In genomic region chr9:33815781-33816180, GRCh38 we compare ENCODE assay signal across 9 cellular contexts. TPM values are rescaled to one million over a fixed set of nuclear protein-coding genes. Genes with fewer than 3 reads are reported as not detected.
A peak's percentile ranks its signal among the peaks of the same experiment; 100 is the strongest.
DNase-seq lines count a peak whose midpoint lies in the region; ATAC-seq and TF ChIP-seq lines count a peak whose summit lies in the region.
"Had no signal": no experiment of that assay in that cellular context is flagged by ENCODE, and none has a peak within 500 bp of the region (broad histone marks: within the 10 kb centered on the region; RNA-seq: fewer than 3 reads in every experiment).

No MANE protein-coding gene starts in this region.

- no peak for TF ChIP-seq CTCF in CD4-positive, alpha-beta T cell (IDR thresholded peaks at IDR 0.05)
- no peak for TF ChIP-seq CTCF in OCI-LY7 (conservative IDR thresholded peaks at IDR 0.05; ENCODE audit: low read length)
- no peak for TF ChIP-seq CTCF in endodermal cell (conservative IDR thresholded peaks at IDR 0.05)
- TF ChIP-seq CTCF in parathyroid adenoma (IDR thresholded peaks at IDR 0.05): no peak

- peaks cover 20% of the 10 kb centered on the region; the same call in 1 of the 2 replicates for H4K20me1 ChIP-seq in OCI-LY7 (ENCODE audit: insufficient read depth, low read length)

- BruUV-seq in OCI-LY7 (replicated peaks; lab: Mats Ljungman, UMichigan): no TSS peak

- peak overlapping the region; percentile 93 for H3K4me2 ChIP-seq in OCI-LY7 (ENCODE audit: low read length)
- no peak overlapping the region for H3K4me2 ChIP-seq in parathyroid adenoma (ENCODE audit: low read length)

- H3K4me1 ChIP-seq in OCI-LY7 (ENCODE audit: insufficient read depth, low read length, poor library complexity, severe bottlenecking) (peaks cover 55% of the 10 kb centered on the region), endodermal cell (ENCODE audit: control insufficient read depth, insufficient read depth, low read length) (peaks cover 6% of the 10 kb centered on the region), parathyroid adenoma (peaks cover 2% of the 10 kb centered on the region)

- WGBS in endodermal cell (ENCODE audit: insufficient coverage in 1 of 2, insufficient read length in 1 of 2), 2 experiments: 90 to 100% methylated on average over 1 to 7 of the region's 7 CpGs

- CTCF ChIA-PET in CD4-positive, alpha-beta T cell (lab: Charles Lee): interaction anchor here (0.6 to 4.4 kb wide), 3 partner anchors 32 to 47 kb away, joined by 3 to 51 read pairs (median 3); no protein-coding TSS in a partner anchor
- CTCF ChIA-PET in OCI-LY7 (lab: Charles Lee; ENCODE audit: unreplicated experiment): interaction anchor here (1.0 kb wide), 1 partner anchor 127 kb away, joined by 3 read pairs; no protein-coding TSS in a partner anchor

- POLR2A ChIA-PET in CD4-positive, alpha-beta T cell (lab: Charles Lee): interaction anchor here (0.8 to 2.1 kb wide), 3 partner anchors 36 to 233 kb away, joined by 3 to 9 read pairs (median 6); partner anchors contain the start of gene UBAP2
- POLR2A ChIA-PET in OCI-LY7 (lab: Charles Lee): interaction anchor here (0.6 to 2.1 kb wide), 8 partner anchors 19 to 108 kb away, joined by 3 to 8 read pairs (median 4); no protein-coding TSS in a partner anchor

- H3K79me2 ChIP-seq in OCI-LY7 (ENCODE audit: insufficient read depth, low read depth, low read length) (peaks cover 33% of the 10 kb centered on the region), parathyroid adenoma (peaks cover 5% of the 10 kb centered on the region)

- peaks cover 17% of the 10 kb centered on the region for H3K36me3 Mint-ChIP-seq in CD4-positive, alpha-beta T cell (ENCODE audit: low read depth)
- peaks cover 2% of the 10 kb centered on the region for H3K36me3 Mint-ChIP-seq in endodermal cell (ENCODE audit: low read depth)

- H3K36me3 ChIP-seq in OCI-LY7 (ENCODE audit: insufficient read depth, low read length): peaks cover 13% of the 10 kb centered on the region
- H3K36me3 ChIP-seq in endodermal cell (ENCODE audit: control insufficient read depth, insufficient read depth, low read length): no peaks in the 10 kb centered on the region
- no peaks in the 10 kb centered on the region for H3K36me3 ChIP-seq in parathyroid adenoma (ENCODE audit: control insufficient read depth, insufficient read depth, low read length)
- H3K36me3 ChIP-seq in MG63: no peaks in the 10 kb centered on the region

- H2AFZ ChIP-seq in OCI-LY7 (ENCODE audit: low read length) (peak overlapping the region; percentile 88; the same call in 1 of the 2 replicates), parathyroid adenoma (no peak overlapping the region)

- DNase-seq in CD4-positive, alpha-beta T cell: no peak
- no peak for DNase-seq in OCI-LY7 (ENCODE audit: low spot score)
- no peak for DNase-seq in endodermal cell
- DNase-seq in activated CD4-positive, CD25-positive, alpha-beta regulatory T cell (lab: John Stamatoyannopoulos, UW): no peak
- no peak for DNase-seq in MG63
- DNase-seq: NCI-H446 treated with DMSO at 0.1 percent for 48 hours had no signal

- no peaks in the 10 kb centered on the region for H3K27me3 ChIP-seq in CD4-positive, alpha-beta T cell (ENCODE audit: control insufficient read depth, insufficient read depth, low read length)
- no peaks in the 10 kb centered on the region for H3K27me3 ChIP-seq in endodermal cell (ENCODE audit: control insufficient read depth, insufficient read depth, low read length, poor library complexity, severe bottlenecking)
- no peaks in the 10 kb centered on the region for H3K27me3 ChIP-seq in parathyroid adenoma (ENCODE audit: control insufficient read depth, insufficient read depth, low read length)
- H3K27me3 ChIP-seq in MG63: no peaks in the 10 kb centered on the region

- intact Hi-C loops in CD4-positive, alpha-beta T cell (cut with DNase I, micrococcal nuclease): loop anchor here (2.0 to 10.0 kb wide), 5 partner anchors 229 to 642 kb away; partner anchors contain the start of genes UBAP2 (in 2 of the 2), DNAI1 (in 1 of the 2), FAM219A (in 1 of the 2) and MYORG (in 1 of the 2)
- intact Hi-C loops in OCI-LY7 (cut with micrococcal nuclease; ENCODE audit: unreplicated experiment): loop anchor here (1.0 to 10.0 kb wide), 3 partner anchors 37 to 309 kb away; partner anchors contain the start of gene DCAF12

- no peaks in the 10 kb centered on the region for H3K27me3 Mint-ChIP-seq in CD4-positive, alpha-beta T cell
- H3K27me3 Mint-ChIP-seq in endodermal cell (ENCODE audit: insufficient read depth): peaks cover 3% of the 10 kb centered on the region

- peak overlapping the region; percentile 96 for H3K4me3 Mint-ChIP-seq in CD4-positive, alpha-beta T cell
- H3K4me3 Mint-ChIP-seq in endodermal cell: peak overlapping the region; percentile 82

- H3K9ac ChIP-seq in endodermal cell (ENCODE audit: extremely low read depth, low read length, poor library complexity, severe bottlenecking) (no peak overlapping the region), parathyroid adenoma (no peak overlapping the region)

- H3K27ac ChIP-seq in CD4-positive, alpha-beta T cell (ENCODE audit: low read depth, low read length): peak overlapping the region; percentile 96
- H3K27ac ChIP-seq in OCI-LY7 (ENCODE audit: low read depth, low read length, poor library complexity, severe bottlenecking) (peak overlapping the region; percentile 89), endodermal cell (ENCODE audit: low read depth, low read length) (no peak overlapping the region), parathyroid adenoma (peak overlapping the region; percentile 83)

- no peaks in the 10 kb centered on the region for H3K9me2 ChIP-seq in OCI-LY7 (ENCODE audit: insufficient read depth, low read length)

- H3K4me1 Mint-ChIP-seq in CD4-positive, alpha-beta T cell (ENCODE audit: low read depth): peaks cover 53% of the 10 kb centered on the region
- H3K4me1 Mint-ChIP-seq in endodermal cell: peaks cover 21% of the 10 kb centered on the region

- H3K4me3 ChIP-seq in OCI-LY7 (ENCODE audit: low read depth, low read length, poor library complexity, severe bottlenecking): peak overlapping the region; percentile 99
- H3K4me3 ChIP-seq in endodermal cell (ENCODE audit: low read length): peak overlapping the region; percentile 83
- H3K4me3 ChIP-seq in parathyroid adenoma (ENCODE audit: low read depth, low read length): no peak overlapping the region
- H3K4me3 ChIP-seq in MG63: no peak overlapping the region

- H3K9me3 ChIP-seq in CD4-positive, alpha-beta T cell (ENCODE audit: control insufficient read depth, low read length): no peaks in the 10 kb centered on the region
- H3K9me3 ChIP-seq in OCI-LY7 (ENCODE audit: low read length) (no peaks in the 10 kb centered on the region), endodermal cell (ENCODE audit: control insufficient read depth, low read length) (no peaks in the 10 kb centered on the region), parathyroid adenoma (ENCODE audit: control insufficient read depth, low read length) (no peaks in the 10 kb centered on the region), MG63 (no peaks in the 10 kb centered on the region)

- no peak for ATAC-seq in CD4-positive, alpha-beta T cell (ENCODE audit: poor library complexity)
- ATAC-seq in GM21526 (IDR thresholded peaks at IDR 0.05; ENCODE audit: low FRiP score, unreplicated experiment): no peak
- no peak for ATAC-seq in GM18505 (IDR thresholded peaks at IDR 0.05; ENCODE audit: unreplicated experiment)

- TF ChIP-seq POLR2A in GM18505 (IDR thresholded peaks at IDR 0.05; ENCODE audit: borderline replicate concordance, extremely low read depth, insufficient read depth, insufficient read length): no peak

- H3K9me3 Mint-ChIP-seq in CD4-positive, alpha-beta T cell: no peaks in the 10 kb centered on the region
- no peaks in the 10 kb centered on the region for H3K9me3 Mint-ChIP-seq in endodermal cell

- peak overlapping the region; percentile 98 for H3K27ac Mint-ChIP-seq in CD4-positive, alpha-beta T cell
- H3K27ac Mint-ChIP-seq in endodermal cell: peak overlapping the region; percentile 95

RNA-seq across cellular contexts. Expression of gene UBE2R2, which starts 1.2 kb away (rescaled TPM):
- 10 to 100 TPM; 22.7 to 24.5 TPM for total RNA-seq in CD4-positive, alpha-beta T cell
- 10.9 and 13.7 TPM in 2 replicates for total RNA-seq in OCI-LY7 (2014; rRNA removed; shearing (Covaris generic))
- total RNA-seq in OCI-LY7 (2022): 57.3 and 57.9 TPM in 2 replicates
- 10 to 100 TPM; 66.4 to 74.4 TPM for total RNA-seq in endodermal cell
- 76.7 TPM for polyA plus RNA-seq in endodermal cell (2013, experiment 1 of 2)
- polyA plus RNA-seq in endodermal cell (2013, experiment 2 of 2): 71.0 TPM
- 15.1 and 16.5 TPM in 2 replicates for total RNA-seq in MG63 (2014; rRNA removed; shearing (Covaris generic); ENCODE audit: low replicate concordance)

RNA-seq across cellular contexts. Expression of gene PRSS3, which starts 20.4 kb away (rescaled TPM):
- not detected for total RNA-seq in CD4-positive, alpha-beta T cell
- not detected in 2 replicates for total RNA-seq in OCI-LY7 (2014; rRNA removed; shearing (Covaris generic))
- total RNA-seq in OCI-LY7 (2022): not detected in 2 replicates
- not detected for total RNA-seq in endodermal cell
- polyA plus RNA-seq in endodermal cell (2013, experiment 1 of 2): not detected
- polyA plus RNA-seq in endodermal cell (2013, experiment 2 of 2): not detected
- total RNA-seq in MG63 (2014; rRNA removed; shearing (Covaris generic); ENCODE audit: low replicate concordance): not detected in 2 replicates

Comparison
In these comparisons a context has a peak if more than half of its experiments do, and no peak if none do; other contexts are left out.
1. H3K4me3 ChIP-seq: peak in OCI-LY7 (single experiment) and endodermal cell (single experiment); none in parathyroid adenoma (single experiment) and MG63 (single experiment).